10 cellular contexts compared by ENCODE assay signal in genomic region chr1:235304549-235305451, GRCh38. TPM values are rescaled to one million over a fixed set of nuclear protein-coding genes. Genes with fewer than 3 reads are reported as not detected.
DNase-seq lines count a peak whose midpoint lies in the region; ATAC-seq and TF ChIP-seq lines count a peak whose summit lies in the region.
"Had no signal": no experiment of that assay in that cellular context is flagged by ENCODE, and none has a peak within 500 bp of the region (broad histone marks: within the 10 kb centered on the region; RNA-seq: fewer than 3 reads in every experiment).

No MANE protein-coding gene starts in this region.

- POLR2A ChIA-PET in HCT116 (lab: Charles Lee) = no interaction called here

- peak overlapping the region in 7 of 11 experiments; percentile 15 to 42 (median 28); a peak in 7 of 22 replicates for H3K9ac ChIP-seq in BLaER1 treated with 17β-estradiol and CSF1 and Interleukin-3, amounts not matched to agents 10 nM and 100 nM
- H3K9ac ChIP-seq in HCT116 (ENCODE audit: low read length) = no peak overlapping the region

- H3K27me3 ChIP-seq in BLaER1 treated with 17β-estradiol and CSF1 and Interleukin-3, amounts not matched to agents 10 nM and 100 nM = no peaks in the 10 kb centered on the region
- H3K27me3 ChIP-seq in HCT116 (ENCODE audit: insufficient read depth, low read length) (no peaks in the 10 kb centered on the region), hepatocyte (no peaks in the 10 kb centered on the region)
- H3K27me3 ChIP-seq: ascending aorta had no signal

- H2AFZ ChIP-seq in HCT116 (ENCODE audit: low read depth, low read length, poor library complexity, severe bottlenecking) = no peak overlapping the region
- no peak overlapping the region for H2AFZ ChIP-seq in hepatocyte

- 55% methylated on average over 6 of the region's 6 CpGs for WGBS in hepatocyte (ENCODE audit: low lambda C conversion rate, missing lambda C conversion rate)

- peaks cover 14 to 48% (median 23%) of the 10 kb centered on the region in 10 experiments for H3K4me1 ChIP-seq in BLaER1 treated with 17β-estradiol and CSF1 and Interleukin-3, amounts not matched to agents 10 nM and 100 nM
- no peaks in the 10 kb centered on the region for H3K4me1 ChIP-seq in HCT116 (ENCODE audit: control insufficient read depth in 1 of 2, insufficient read depth in 2 of 2, low read length in 2 of 2)
- peaks cover 10% of the 10 kb centered on the region for H3K4me1 ChIP-seq in hepatocyte (ENCODE audit: insufficient read depth)

- peak overlapping the region in 6 of 11 experiments; percentile 3 to 62 (median 45); a peak in 8 of 22 replicates for H3K27ac ChIP-seq in BLaER1 treated with 17β-estradiol and CSF1 and Interleukin-3, amounts not matched to agents 10 nM and 100 nM
- no peak overlapping the region for H3K27ac ChIP-seq in HCT116 (ENCODE audit: low read depth, low read length)
- peak overlapping the region; percentile 34 for H3K27ac ChIP-seq in VCaP
- H3K27ac ChIP-seq in hepatocyte = peak overlapping the region; percentile 43

- TSS peak; percentile 22 for BruUV-seq in HCT116 (replicated peaks; lab: Mats Ljungman, UMichigan)

- RAD21 ChIA-PET in HCT116 (lab: Charles Lee; ENCODE audit: low non-redundant PET in 1 of 2, low total read pairs in 2 of 2, uncharacterized antibody in 2 of 2, unreplicated experiment in 2 of 2) = no interaction called here

- intact Hi-C loops in HCT116 (cut with micrococcal nuclease) = no loop called here

- TF ChIP-seq RAD21 in HCT116 (IDR thresholded peaks at IDR 0.05; ENCODE audit: low read depth) = no peak

- H3K4me3 ChIP-seq in BLaER1 treated with 17β-estradiol and CSF1 and Interleukin-3, amounts not matched to agents 10 nM and 100 nM = no peak overlapping the region
- H3K4me3 ChIP-seq in HCT116 (replicated peaks in 1 of 2; ENCODE audit: low read depth in 1 of 2, low read length in 2 of 2) (no peak overlapping the region), hepatocyte (no peak overlapping the region)
- H3K4me3 ChIP-seq: ascending aorta had no signal

- peaks cover 0 to 41% (median 22%) of the 10 kb centered on the region in 11 experiments; a peak in 17 of 22 replicates for H3K36me3 ChIP-seq in BLaER1 treated with 17β-estradiol and CSF1 and Interleukin-3, amounts not matched to agents 10 nM and 100 nM
- H3K36me3 ChIP-seq in HCT116 (ENCODE audit: control insufficient read depth in 1 of 2, insufficient read depth in 2 of 2, low read length in 2 of 2) = no peaks in the 10 kb centered on the region
- no peaks in the 10 kb centered on the region for H3K36me3 ChIP-seq in hepatocyte (replicated peaks; ENCODE audit: insufficient read depth, low read depth)
- H3K36me3 ChIP-seq: ascending aorta had no signal

- H3K9me2 ChIP-seq in HCT116 (ENCODE audit: insufficient read depth) = no peaks in the 10 kb centered on the region
- H3K9me2 ChIP-seq in hepatocyte (replicated peaks; ENCODE audit: insufficient read depth) = no peaks in the 10 kb centered on the region

- peak overlapping the region; percentile 35 to 71 (median 46) for H3K4me2 ChIP-seq in BLaER1 treated with 17β-estradiol and CSF1 and Interleukin-3, amounts not matched to agents 10 nM and 100 nM
- H3K4me2 ChIP-seq in HCT116 (ENCODE audit: low read length) (no peak overlapping the region), hepatocyte (no peak overlapping the region)

- ATAC-seq in HCT116 (no peak), HG02840 (IDR thresholded peaks at IDR 0.05; ENCODE audit: low FRiP score, unreplicated experiment) (no peak), GM18517 (IDR thresholded peaks at IDR 0.05; ENCODE audit: unreplicated experiment) (no peak)

- H4K20me1 ChIP-seq in BLaER1 treated with 17β-estradiol and CSF1 and Interleukin-3, amounts not matched to agents 10 nM and 100 nM = peaks cover 69 to 82% (median 81%) of the 10 kb centered on the region in 11 experiments
- H4K20me1 ChIP-seq in HCT116 (ENCODE audit: insufficient read depth) (no peaks in the 10 kb centered on the region), hepatocyte (ENCODE audit: insufficient read depth, poor library complexity, severe bottlenecking) (peaks cover 82% of the 10 kb centered on the region)

- no peak for TF ChIP-seq POLR2A in HCT116 (IDR thresholded peaks at IDR 0.05; ENCODE audit: borderline replicate concordance, extremely low read depth, insufficient read depth, insufficient read length)

- TF ChIP-seq CTCF in HCT116 (IDR thresholded peaks at IDR 0.05 in 2 of 3, conservative IDR thresholded peaks at IDR 0.05 in 1 of 3; ENCODE audit: borderline replicate concordance in 1 of 3, insufficient read depth in 1 of 3, low read depth in 2 of 3, low read length in 2 of 3) (no peak), VCaP (conservative IDR thresholded peaks at IDR 0.05) (no peak), hepatocyte (IDR thresholded peaks at IDR 0.05; ENCODE audit: poor library complexity) (no peak)

- DNase-seq in HCT116 (ENCODE audit: low read depth, low spot score) = no peak
- no peak for DNase-seq in hepatocyte (ENCODE audit: low spot score)
- DNase-seq in HuH-7 (ENCODE audit: low spot score) = no peak
- DNase-seq in glomerular visceral epithelial cell (ENCODE audit: extremely low spot score) = no peak
- DNase-seq: NCI-H510A had no signal

- peaks cover 0 to 16% (median 3%) of the 10 kb centered on the region in 11 experiments; a peak in 8 of 22 replicates for H3K9me3 ChIP-seq in BLaER1 treated with 17β-estradiol and CSF1 and Interleukin-3, amounts not matched to agents 10 nM and 100 nM (replicated peaks in 1 of 11)
- H3K9me3 ChIP-seq in HCT116 (ENCODE audit: control insufficient read depth in 1 of 2, insufficient read depth in 1 of 2, low read depth in 1 of 2, low read length in 2 of 2) (no peaks in the 10 kb centered on the region), hepatocyte (ENCODE audit: low read depth) (no peaks in the 10 kb centered on the region)
- H3K9me3 ChIP-seq: ascending aorta had no signal

- CTCF ChIA-PET in HCT116 (lab: Charles Lee) = no interaction called here

- H3K79me2 ChIP-seq in HCT116 (ENCODE audit: insufficient read depth, low read length) (peaks cover 80% of the 10 kb centered on the region), hepatocyte (peaks cover 88% of the 10 kb centered on the region)

TF ChIP-seq in HCT116, 20 proteins besides CTCF, POLR2A, EP300 and RAD21:
- TF ChIP-seq ZNF274 (IDR thresholded peaks at IDR 0.05; ENCODE audit: low read depth, low read length) = no peak
- no peak for TF ChIP-seq ZFX (IDR thresholded peaks at IDR 0.05)
- no peak for TF ChIP-seq ATF3 (IDR thresholded peaks at IDR 0.05)
- no peak for TF ChIP-seq CBX3 (IDR thresholded peaks at IDR 0.05; ENCODE audit: low read depth)
- TF ChIP-seq EZH2 (IDR thresholded peaks at IDR 0.05) = no peak
- no peak for TF ChIP-seq ZBTB33 (IDR thresholded peaks at IDR 0.05; ENCODE audit: extremely low read depth, insufficient replicate concordance, low read length)
- no peak for TF ChIP-seq SRF (IDR thresholded peaks at IDR 0.05; ENCODE audit: low read depth)
- TF ChIP-seq MAX (IDR thresholded peaks at IDR 0.05) = no peak
- TF ChIP-seq EGR1 (IDR thresholded peaks at IDR 0.05; ENCODE audit: low read depth) = no peak
- no peak for TF ChIP-seq FOSL1 (IDR thresholded peaks at IDR 0.05; ENCODE audit: low read depth)
- TF ChIP-seq CEBPB (IDR thresholded peaks at IDR 0.05; ENCODE audit: low read depth) = no peak
TF ChIP-seq in HCT116: peak in this region for 0.

RNA-seq across cellular contexts. Expression of gene ARID4B, which starts 23.2 kb away (rescaled TPM):
- total RNA-seq in HCT116 (2021; ENCODE audit: unreplicated experiment) = 28.3 TPM
- 8.8 and 9.9 TPM in 2 replicates for polyA plus RNA-seq in HCT116 (2012)
- 35.0 and 44.7 TPM in 2 replicates for total RNA-seq in hepatocyte
- 29.4 and 45.2 TPM in 2 replicates for polyA plus RNA-seq in hepatocyte

RNA-seq across cellular contexts. Expression of gene GGPS1, which starts 23.6 kb away (rescaled TPM):
- total RNA-seq in HCT116 (2021; ENCODE audit: unreplicated experiment) (30.6 TPM), hepatocyte (32.6 and 40.6 TPM in 2 replicates)
- polyA plus RNA-seq in HCT116 (2012) = 11.1 and 15.3 TPM in 2 replicates
- 36.3 and 40.6 TPM in 2 replicates for polyA plus RNA-seq in hepatocyte

Comparison
In these comparisons a context has a peak if more than half of its experiments do, and no peak if none do; other contexts are left out.
1. H3K4me2 ChIP-seq: peak in BLaER1 treated with 17β-estradiol and CSF1 and Interleukin-3, amounts not matched to agents 10 nM and 100 nM (11 of 11); none in HCT116 (single experiment) and hepatocyte (single experiment).